In genomic region chr1:35202048-35202719, GRCh38 we compare ENCODE assay signal across 8 cellular contexts. TPM values are rescaled to one million over a fixed set of nuclear protein-coding genes. Genes with fewer than 3 reads are reported as not detected.
DNase-seq lines count a peak whose midpoint lies in the region; ATAC-seq and TF ChIP-seq lines count a peak whose summit lies in the region.

No MANE protein-coding gene starts in this region.

- no peak overlapping the region for H3K4me3 ChIP-seq in PC-9

- no peak overlapping the region for H3K4me2 ChIP-seq in PC-9

- H3K36me3 Mint-ChIP-seq in nephron progenitor cell (ENCODE audit: low read depth), result no peaks in the 10 kb centered on the region

- ATAC-seq in GM19395 (IDR thresholded peaks at IDR 0.05; ENCODE audit: unreplicated experiment), result peak; percentile 74
- peak; percentile 100 for ATAC-seq in stimulated activated naive CD8-positive, alpha-beta T cell treated with anti-CD3 and anti-CD28 coated beads, Interleukin-15, amount 100 ng/mL, for 72 hours

- BruUV-seq in PC-9 (replicated peaks; lab: Mats Ljungman, UMichigan), result no TSS peak

- H3K4me3 Mint-ChIP-seq in nephron progenitor cell, result no peak overlapping the region
- peak overlapping the region; percentile 16 to 45 for H3K4me3 Mint-ChIP-seq in stimulated activated naive CD8-positive, alpha-beta T cell treated with anti-CD3 and anti-CD28 coated beads, Interleukin-15, amount 100 ng/mL, for 72 hours

- no peaks in the 10 kb centered on the region for H4K20me1 ChIP-seq in PC-9 (ENCODE audit: insufficient read depth)

- DNase-seq in AG20443 (ENCODE audit: low spot score) (peak; percentile 83), Kasumi-1 (lab: John Stamatoyannopoulos, UW) (peak; percentile 94 to 96), PC-9 (peak; percentile 60 to 65), fibroblast of peridontal ligament (ENCODE audit: extremely low read depth) (peak; percentile 88), nephron progenitor cell (peak; percentile 69)
- DNase-seq in activated T-cell treated with anti-CD3 and anti-CD28 coated beads, Interleukin-2, amount 50 U/mL, for 48 hours, result peak; percentile 65 to 73
- peak; percentile 63 to 74 for DNase-seq in stimulated activated naive CD8-positive, alpha-beta T cell treated with anti-CD3 and anti-CD28 coated beads, Interleukin-15, amount 100 ng/mL, for 72 hours

- CTCF ChIA-PET in PC-9 (lab: Charles Lee), result interaction anchor here (0.5 to 0.7 kb wide), 9 partner anchors 11 to 182 kb away, joined by 3 to 5 read pairs (median 3); no protein-coding TSS in a partner anchor

- no peaks in the 10 kb centered on the region for H3K9me3 ChIP-seq in PC-9 (ENCODE audit: insufficient read depth, low read depth)

- no peaks in the 10 kb centered on the region for H3K79me2 ChIP-seq in PC-9 (ENCODE audit: low read depth)

- no peaks in the 10 kb centered on the region for H3K36me3 ChIP-seq in PC-9 (ENCODE audit: low read depth)

- no peaks in the 10 kb centered on the region for H3K9me3 Mint-ChIP-seq in nephron progenitor cell
- H3K9me3 Mint-ChIP-seq in stimulated activated naive CD8-positive, alpha-beta T cell treated with anti-CD3 and anti-CD28 coated beads, Interleukin-15, amount 100 ng/mL, for 72 hours, result no peaks in the 10 kb centered on the region

- H3K27ac Mint-ChIP-seq in nephron progenitor cell, result no peak overlapping the region
- H3K27ac Mint-ChIP-seq in stimulated activated naive CD8-positive, alpha-beta T cell treated with anti-CD3 and anti-CD28 coated beads, Interleukin-15, amount 100 ng/mL, for 72 hours, result peak overlapping the region in 1 of 2 donors; percentile 57

- peaks cover 15% of the 10 kb centered on the region for H3K4me1 Mint-ChIP-seq in nephron progenitor cell
- H3K4me1 Mint-ChIP-seq in stimulated activated naive CD8-positive, alpha-beta T cell treated with anti-CD3 and anti-CD28 coated beads, Interleukin-15, amount 100 ng/mL, for 72 hours, result peaks cover 17% of the 10 kb centered on the region

- H2AFZ ChIP-seq in PC-9, result no peak overlapping the region

- no peaks in the 10 kb centered on the region for H3F3A ChIP-seq in PC-9 (ENCODE audit: insufficient read depth, low read depth)

- TF ChIP-seq CTCF in PC-9 (conservative IDR thresholded peaks at IDR 0.05) (peak; percentile 80), nephron progenitor cell (IDR thresholded peaks at IDR 0.05) (peak; percentile 89)

- H3K9me2 ChIP-seq in PC-9 (ENCODE audit: insufficient read depth), result no peaks in the 10 kb centered on the region

- H3K4me1 ChIP-seq in PC-9 (replicated peaks; ENCODE audit: insufficient read depth), result no peaks in the 10 kb centered on the region

- POLR2A ChIA-PET in PC-9 (lab: Charles Lee; ENCODE audit: unreplicated experiment), result no interaction called here

- intact Hi-C loops in PC-9 (cut with micrococcal nuclease; ENCODE audit: unreplicated experiment), result loop anchor here (1.0 to 10.0 kb wide), 4 partner anchors 96 to 570 kb away; no protein-coding TSS in a partner anchor

- peaks cover 5% of the 10 kb centered on the region for H3K27me3 Mint-ChIP-seq in nephron progenitor cell (ENCODE audit: low read depth, poor library complexity)
- H3K27me3 Mint-ChIP-seq in stimulated activated naive CD8-positive, alpha-beta T cell treated with anti-CD3 and anti-CD28 coated beads, Interleukin-15, amount 100 ng/mL, for 72 hours, result no peaks in the 10 kb centered on the region

- no peak overlapping the region for H3K27ac ChIP-seq in PC-9

- H3K27me3 ChIP-seq in PC-9 (ENCODE audit: insufficient read depth, low read depth), result no peaks in the 10 kb centered on the region

RNA-seq across cellular contexts. Expression of gene SFPQ, which starts 9.2 kb away (rescaled TPM):
- 191 and 299 TPM in 2 replicates for total RNA-seq in PC-9 (2021)
